Comparison of ENCODE assay signal across 24 cellular contexts in genomic region chr17:69588739-69589334, GRCh38.
"Had no signal": no experiment of that assay in that cellular context is flagged by ENCODE, and none has a peak within 500 bp of the region (broad histone marks: within the 10 kb centered on the region; RNA-seq: fewer than 3 reads in every experiment).

No MANE protein-coding gene starts in this region.

- H3K27me3 Mint-ChIP-seq: stimulated activated naive B cell treated with anti-CD40 and anti-IgM and Interleukin-4, amounts not matched to agents 10 μg/mL and 1 μg/mL and 100 μg/mL, for 72 hours had no signal

- H3K27ac ChIP-seq: epithelial cell of prostate, gastroesophageal sphincter, right atrium auricular region, tibial artery, uterus had no signal

- H3K4me3 Mint-ChIP-seq: activated CD4-positive, alpha-beta memory T cell treated with anti-CD3 and anti-CD28 coated beads, Interleukin-2, amount 10 ng/mL, durations not matched to agents 7 days and 5 days; activated naive CD4-positive, alpha-beta T cell treated with anti-CD3 and anti-CD28 coated beads, Interleukin-2, amount 50 U/mL, for 24 hours; activated T-cell treated with anti-CD3 and anti-CD28 coated beads, Interleukin-2, amount 50 U/mL, for 4 hours; brain; naive thymus-derived CD8-positive, alpha-beta T cell; stimulated activated naive B cell treated with anti-CD40 and anti-IgM and Interleukin-4, amounts not matched to agents 10 μg/mL and 1 μg/mL and 100 μg/mL, for 72 hours; T-helper 17 cell had no signal

- DNase-seq: activated CD4-positive, alpha-beta memory T cell treated with anti-CD3 and anti-CD28 coated beads, Interleukin-2, amount 10 ng/mL, durations not matched to agents 7 days and 5 days; activated CD4-positive, alpha-beta T cell treated with anti-CD3 and anti-CD28 coated beads for 4 hours; activated effector memory CD4-positive, alpha-beta T cell treated with Interleukin-2 at 50 U/mL for 16 hours; activated T-cell treated with anti-CD3 and anti-CD28 coated beads, Interleukin-2, amount 50 U/mL, for 4 hours; amniotic stem cell; central memory CD4-positive, alpha-beta T cell; cortex of kidney; effector memory CD4-positive, alpha-beta T cell; islet precursor cell; naive thymus-derived CD8-positive, alpha-beta T cell; posterior cingulate gyrus; stimulated activated CD4-positive, alpha-beta T cell treated with anti-CD3 and anti-CD28 coated beads, Interleukin-15, amount 100 ng/mL, for 24 hours; stimulated activated CD4-positive, alpha-beta T cell treated with anti-CD3 and anti-CD28 coated beads, Interleukin-4, amount 100 ng/mL, for 1 hour; stimulated activated naive B cell treated with anti-CD40 and anti-IgM and Interleukin-4, amounts not matched to agents 10 μg/mL and 1 μg/mL and 100 μg/mL, for 72 hours; T-helper 17 cell; tibial artery; uterus had no signal

- H3K9me3 Mint-ChIP-seq: activated CD4-positive, alpha-beta memory T cell treated with anti-CD3 and anti-CD28 coated beads, Interleukin-2, amount 10 ng/mL, durations not matched to agents 7 days and 5 days; activated naive CD4-positive, alpha-beta T cell treated with anti-CD3 and anti-CD28 coated beads, Interleukin-2, amount 50 U/mL, for 24 hours; activated T-cell treated with anti-CD3 and anti-CD28 coated beads, Interleukin-2, amount 50 U/mL, for 4 hours; naive thymus-derived CD8-positive, alpha-beta T cell; stimulated activated naive B cell treated with anti-CD40 and anti-IgM and Interleukin-4, amounts not matched to agents 10 μg/mL and 1 μg/mL and 100 μg/mL, for 72 hours had no signal

- H3K9me3 ChIP-seq: gastroesophageal sphincter, right atrium auricular region, tibial artery, uterus had no signal

- H3K36me3 ChIP-seq: gastroesophageal sphincter, right atrium auricular region, tibial artery, uterus had no signal

- H3K27ac Mint-ChIP-seq: activated CD4-positive, alpha-beta memory T cell treated with anti-CD3 and anti-CD28 coated beads, Interleukin-2, amount 10 ng/mL, durations not matched to agents 7 days and 5 days; activated naive CD4-positive, alpha-beta T cell treated with anti-CD3 and anti-CD28 coated beads, Interleukin-2, amount 50 U/mL, for 24 hours; brain; stimulated activated naive B cell treated with anti-CD40 and anti-IgM and Interleukin-4, amounts not matched to agents 10 μg/mL and 1 μg/mL and 100 μg/mL, for 72 hours; T-helper 17 cell had no signal

- H3K36me3 Mint-ChIP-seq: activated naive CD4-positive, alpha-beta T cell treated with anti-CD3 and anti-CD28 coated beads, Interleukin-2, amount 50 U/mL, for 24 hours; brain; stimulated activated naive B cell treated with anti-CD40 and anti-IgM and Interleukin-4, amounts not matched to agents 10 μg/mL and 1 μg/mL and 100 μg/mL, for 72 hours had no signal

- H3K4me1 ChIP-seq: gastroesophageal sphincter, right atrium auricular region, tibial artery, uterus had no signal

- H3K4me1 Mint-ChIP-seq: activated CD4-positive, alpha-beta memory T cell treated with anti-CD3 and anti-CD28 coated beads, Interleukin-2, amount 10 ng/mL, durations not matched to agents 7 days and 5 days; activated naive CD4-positive, alpha-beta T cell treated with anti-CD3 and anti-CD28 coated beads, Interleukin-2, amount 50 U/mL, for 24 hours; brain; naive thymus-derived CD8-positive, alpha-beta T cell; stimulated activated naive B cell treated with anti-CD40 and anti-IgM and Interleukin-4, amounts not matched to agents 10 μg/mL and 1 μg/mL and 100 μg/mL, for 72 hours; T-helper 17 cell had no signal

- H3K27me3 ChIP-seq: gastroesophageal sphincter, right atrium auricular region, tibial artery, uterus had no signal

- H3K4me3 ChIP-seq: gastroesophageal sphincter, right atrium auricular region, skin epidermis, tibial artery, uterus had no signal

- ATAC-seq: activated T-cell treated with anti-CD3 and anti-CD28 coated beads, Interleukin-2, amount 50 U/mL, for 4 hours; gastroesophageal sphincter; left lobe of liver; naive thymus-derived CD8-positive, alpha-beta T cell; stimulated activated naive B cell treated with anti-CD40 and anti-IgM and Interleukin-4, amounts not matched to agents 10 μg/mL and 1 μg/mL and 100 μg/mL, for 72 hours; T-helper 17 cell had no signal
